ENCODE assay signal across 13 cellular contexts in genomic region chr12:116282371-116283286, GRCh38. TPM values are rescaled to one million over a fixed set of nuclear protein-coding genes. Genes with fewer than 3 reads are reported as not detected.
A peak's percentile ranks its signal among the peaks of the same experiment; 100 is the strongest.
DNase-seq lines count a peak whose midpoint lies in the region; ATAC-seq and TF ChIP-seq lines count a peak whose summit lies in the region.
"Had no signal": no experiment of that assay in that cellular context is flagged by ENCODE, and none has a peak within 500 bp of the region (broad histone marks: within the 10 kb centered on the region; RNA-seq: fewer than 3 reads in every experiment).

No MANE protein-coding gene starts in this region.

- H3K27ac ChIP-seq in psoas muscle = no peak overlapping the region
- H3K27ac ChIP-seq in GM23248 = no peak overlapping the region
- H3K27ac ChIP-seq: 22Rv1, body of pancreas, prostate gland had no signal

- no peaks in the 10 kb centered on the region for H4K20me1 ChIP-seq in GM23248 (ENCODE audit: insufficient read depth)

- 55 to 66% (median 66%) methylated on average over 15 of the region's 15 CpGs for WGBS in psoas muscle, 3 donors
- 71 to 73% methylated on average over 15 of the region's 15 CpGs for WGBS in GM23248 (ENCODE audit: low coverage in 1 of 2, low lambda C conversion rate in 2 of 2, missing lambda C conversion rate in 2 of 2), 2 experiments

- H3K36me3 ChIP-seq in psoas muscle (ENCODE audit: insufficient read depth in 1 of 2, low read depth in 1 of 2) (no peaks in the 10 kb centered on the region), GM23248 (ENCODE audit: low read depth) (no peaks in the 10 kb centered on the region)
- H3K36me3 ChIP-seq: prostate gland had no signal

- H2AFZ ChIP-seq in GM23248 = no peak overlapping the region

- H3K9ac ChIP-seq in GM23248 = no peak overlapping the region

- TF ChIP-seq CTCF in choroid plexus epithelial cell (conservative IDR thresholded peaks at IDR 0.05; ENCODE audit: low read depth, low read length) = no peak
- TF ChIP-seq CTCF in psoas muscle (IDR thresholded peaks at IDR 0.05) = no peak

- intact Hi-C loops in psoas muscle (cut with DNase I) = loop anchor here (5.0 to 10.0 kb wide), 3 partner anchors 75 to 310 kb away; no protein-coding TSS in a partner anchor

- ATAC-seq in psoas muscle = no peak
- ATAC-seq in GM18858 (IDR thresholded peaks at IDR 0.05; ENCODE audit: unreplicated experiment) = no peak
- ATAC-seq: body of pancreas had no signal

- peak; percentile 61 for DNase-seq in SIG-M5 treated with dmso at 0.1 percent for 504 hours (lab: John Stamatoyannopoulos, UW; ENCODE audit: unreplicated experiment)
- no peak for DNase-seq in SIG-M5 (lab: John Stamatoyannopoulos, UW)
- DNase-seq in NCI-H69 (lab: John Stamatoyannopoulos, UW) = peak; percentile 29
- no peak for DNase-seq in choroid plexus epithelial cell (ENCODE audit: low read depth)
- no peak for DNase-seq in psoas muscle
- no peak for DNase-seq in GM23248
- DNase-seq in NCI-H510A treated with DMSO at 0.1 percent for 48 hours (lab: John Stamatoyannopoulos, UW) = no peak
- DNase-seq: activated CD4-positive, alpha-beta T cell treated with anti-CD3 and anti-CD28 coated beads for 4 hours; body of pancreas; NCI-H1436 had no signal

- no peaks in the 10 kb centered on the region for H3K79me2 ChIP-seq in GM23248 (ENCODE audit: insufficient read depth)

- H3K9me3 ChIP-seq in psoas muscle (no peaks in the 10 kb centered on the region), GM23248 (ENCODE audit: low read depth) (no peaks in the 10 kb centered on the region)
- H3K9me3 ChIP-seq: body of pancreas, prostate gland had no signal

- H3K4me2 ChIP-seq in GM23248 (ENCODE audit: unreplicated experiment) = no peak overlapping the region

- no peaks in the 10 kb centered on the region for H3K9me2 ChIP-seq in GM23248 (ENCODE audit: insufficient read depth)

- H3K27me3 ChIP-seq in psoas muscle (ENCODE audit: insufficient read depth in 3 of 3, low read length in 2 of 3) (no peaks in the 10 kb centered on the region), GM23248 (replicated peaks; ENCODE audit: insufficient read depth) (no peaks in the 10 kb centered on the region)
- H3K27me3 ChIP-seq: body of pancreas had no signal

- H3K4me1 ChIP-seq in psoas muscle (no peaks in the 10 kb centered on the region), GM23248 (ENCODE audit: insufficient read depth) (no peaks in the 10 kb centered on the region)
- H3K4me1 ChIP-seq: prostate gland had no signal

- peak overlapping the region; percentile 41 for H3K4me3 ChIP-seq in choroid plexus epithelial cell (ENCODE audit: low read depth, low read length)
- H3K4me3 ChIP-seq in psoas muscle = peak overlapping the region; percentile 27
- H3K4me3 ChIP-seq in GM23248 = no peak overlapping the region
- H3K4me3 ChIP-seq: body of pancreas, prostate gland had no signal

- in situ Hi-C loops in GM23248 (cut with MboI) = no loop called here

- no peaks in the 10 kb centered on the region for H3F3A ChIP-seq in GM23248 (ENCODE audit: insufficient read depth)

RNA-seq across cellular contexts. Expression of gene MED13L, which starts 5.1 kb away (rescaled TPM):
- 10 to 100 TPM; 72.5 to 90.5 (median 75.2) TPM for total RNA-seq in psoas muscle
- polyA plus RNA-seq in psoas muscle = 10 to 100 TPM in 2 of 3 donors, 1 to 10 TPM in 1; 8.9 to 34.3 (median 15.3) TPM
- total RNA-seq in GM23248 (2014; rRNA removed; shearing (Covaris generic)) = 88.7 and 187 TPM in 2 replicates
- polyA plus RNA-seq in GM23248 (2016; fragmentation: Nextera tagmentation; extraction: Ambion mirVana) = 9.5 and 11.7 TPM in 2 replicates

Comparison
In these comparisons a context has a peak if more than half of its experiments do, and no peak if none do; other contexts are left out.
1. DNase-seq: peak in SIG-M5 treated with dmso at 0.1 percent for 504 hours (single experiment) and NCI-H69 (single experiment); none in SIG-M5 (single experiment), choroid plexus epithelial cell (single experiment), psoas muscle (0 of 2), GM23248 (single experiment) and NCI-H510A treated with DMSO at 0.1 percent for 48 hours (single experiment).